In the genomic region with DNA sequence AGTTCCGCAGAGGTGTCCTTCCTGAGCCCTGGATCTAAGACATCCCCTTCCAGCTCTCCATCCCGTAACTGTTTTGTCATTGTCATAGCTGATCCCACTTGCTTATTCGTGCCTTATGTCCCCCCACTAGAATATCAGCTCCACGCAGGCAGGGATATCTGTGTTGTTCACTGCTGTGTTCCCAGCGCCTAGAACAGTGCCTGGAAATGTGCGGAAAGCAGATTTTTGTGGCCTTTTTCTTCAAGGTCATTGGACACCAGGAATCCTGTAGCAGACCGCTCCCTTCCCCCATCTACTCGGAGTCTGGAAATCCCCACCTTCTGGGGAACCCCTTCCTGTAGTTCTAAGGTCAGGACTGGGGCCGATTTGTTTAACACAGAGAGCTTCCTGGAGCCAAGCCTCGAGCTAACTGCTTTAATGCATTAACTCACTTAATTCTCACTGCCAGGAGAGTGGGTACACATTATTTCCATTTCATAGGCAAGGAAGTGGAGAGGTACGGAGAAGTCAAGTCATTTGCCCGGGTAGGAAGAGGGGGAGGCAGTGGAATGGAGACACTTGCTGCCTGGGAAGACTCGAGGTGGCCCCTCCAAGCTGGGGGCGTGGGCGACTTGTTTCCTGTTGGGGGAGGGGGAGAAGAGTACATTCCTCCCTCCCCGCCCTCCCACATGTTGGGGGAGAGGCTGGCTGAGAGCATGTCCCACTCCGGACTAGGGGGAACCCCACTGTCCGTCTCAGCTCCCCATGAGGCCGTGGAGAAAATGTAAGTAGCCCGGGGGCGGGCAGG, we compare ENCODE assay signal across 2 cellular contexts.
A peak's percentile ranks its signal among the peaks of the same experiment; 100 is the strongest.
TF ChIP-seq lines count a peak whose summit lies in the region.

No MANE protein-coding gene starts in this region.

TF ChIP-seq in HEK293, 187 proteins besides CTCF, POLR2A, EP300 and RAD21:
- TF ChIP-seq MYNN (tag by site-specific recombination; IDR thresholded peaks at IDR 0.05; ENCODE audit: borderline replicate concordance) (peak; percentile 82), ZNF23 (tag by site-specific recombination; IDR thresholded peaks at IDR 0.05; ENCODE audit: borderline replicate concordance) (no peak), ZNF664 (tag by site-specific recombination; IDR thresholded peaks at IDR 0.05) (peak; percentile 88; the same call in 1 of the 2 replicates), IKZF3 (tag by site-specific recombination; IDR thresholded peaks at IDR 0.05) (peak; percentile 13; the same call in 1 of the 2 replicates), ZFHX2 (tag by site-specific recombination; conservative IDR thresholded peaks at IDR 0.05) (peak; percentile 95), EGR2 (tag by site-specific recombination; IDR thresholded peaks at IDR 0.05; ENCODE audit: low read depth) (peak; percentile 65), ZFP37 (tag by site-specific recombination; IDR thresholded peaks at IDR 0.05) (no peak), ZEB2 (tag by site-specific recombination; IDR thresholded peaks at IDR 0.05) (no peak), SCRT2 (tag by site-specific recombination; IDR thresholded peaks at IDR 0.05) (0 out of 2 replicates have a peak, but pooled peaks have one; percentile 9)
- TF ChIP-seq, protein P1, sequence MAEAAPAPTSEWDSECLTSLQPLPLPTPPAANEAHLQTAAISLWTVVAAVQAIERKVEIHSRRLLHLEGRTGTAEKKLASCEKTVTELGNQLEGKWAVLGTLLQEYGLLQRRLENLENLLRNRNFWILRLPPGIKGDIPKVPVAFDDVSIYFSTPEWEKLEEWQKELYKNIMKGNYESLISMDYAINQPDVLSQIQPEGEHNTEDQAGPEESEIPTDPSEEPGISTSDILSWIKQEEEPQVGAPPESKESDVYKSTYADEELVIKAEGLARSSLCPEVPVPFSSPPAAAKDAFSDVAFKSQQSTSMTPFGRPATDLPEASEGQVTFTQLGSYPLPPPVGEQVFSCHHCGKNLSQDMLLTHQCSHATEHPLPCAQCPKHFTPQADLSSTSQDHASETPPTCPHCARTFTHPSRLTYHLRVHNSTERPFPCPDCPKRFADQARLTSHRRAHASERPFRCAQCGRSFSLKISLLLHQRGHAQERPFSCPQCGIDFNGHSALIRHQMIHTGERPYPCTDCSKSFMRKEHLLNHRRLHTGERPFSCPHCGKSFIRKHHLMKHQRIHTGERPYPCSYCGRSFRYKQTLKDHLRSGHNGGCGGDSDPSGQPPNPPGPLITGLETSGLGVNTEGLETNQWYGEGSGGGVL (tag by site-specific recombination; IDR thresholded peaks at IDR 0.05) = peak; percentile 90
- TF ChIP-seq, protein P2, sequence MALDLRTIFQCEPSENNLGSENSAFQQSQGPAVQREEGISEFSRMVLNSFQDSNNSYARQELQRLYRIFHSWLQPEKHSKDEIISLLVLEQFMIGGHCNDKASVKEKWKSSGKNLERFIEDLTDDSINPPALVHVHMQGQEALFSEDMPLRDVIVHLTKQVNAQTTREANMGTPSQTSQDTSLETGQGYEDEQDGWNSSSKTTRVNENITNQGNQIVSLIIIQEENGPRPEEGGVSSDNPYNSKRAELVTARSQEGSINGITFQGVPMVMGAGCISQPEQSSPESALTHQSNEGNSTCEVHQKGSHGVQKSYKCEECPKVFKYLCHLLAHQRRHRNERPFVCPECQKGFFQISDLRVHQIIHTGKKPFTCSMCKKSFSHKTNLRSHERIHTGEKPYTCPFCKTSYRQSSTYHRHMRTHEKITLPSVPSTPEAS (tag by site-specific recombination; IDR thresholded peaks at IDR 0.05) = no peak
- TF ChIP-seq, protein P3, sequence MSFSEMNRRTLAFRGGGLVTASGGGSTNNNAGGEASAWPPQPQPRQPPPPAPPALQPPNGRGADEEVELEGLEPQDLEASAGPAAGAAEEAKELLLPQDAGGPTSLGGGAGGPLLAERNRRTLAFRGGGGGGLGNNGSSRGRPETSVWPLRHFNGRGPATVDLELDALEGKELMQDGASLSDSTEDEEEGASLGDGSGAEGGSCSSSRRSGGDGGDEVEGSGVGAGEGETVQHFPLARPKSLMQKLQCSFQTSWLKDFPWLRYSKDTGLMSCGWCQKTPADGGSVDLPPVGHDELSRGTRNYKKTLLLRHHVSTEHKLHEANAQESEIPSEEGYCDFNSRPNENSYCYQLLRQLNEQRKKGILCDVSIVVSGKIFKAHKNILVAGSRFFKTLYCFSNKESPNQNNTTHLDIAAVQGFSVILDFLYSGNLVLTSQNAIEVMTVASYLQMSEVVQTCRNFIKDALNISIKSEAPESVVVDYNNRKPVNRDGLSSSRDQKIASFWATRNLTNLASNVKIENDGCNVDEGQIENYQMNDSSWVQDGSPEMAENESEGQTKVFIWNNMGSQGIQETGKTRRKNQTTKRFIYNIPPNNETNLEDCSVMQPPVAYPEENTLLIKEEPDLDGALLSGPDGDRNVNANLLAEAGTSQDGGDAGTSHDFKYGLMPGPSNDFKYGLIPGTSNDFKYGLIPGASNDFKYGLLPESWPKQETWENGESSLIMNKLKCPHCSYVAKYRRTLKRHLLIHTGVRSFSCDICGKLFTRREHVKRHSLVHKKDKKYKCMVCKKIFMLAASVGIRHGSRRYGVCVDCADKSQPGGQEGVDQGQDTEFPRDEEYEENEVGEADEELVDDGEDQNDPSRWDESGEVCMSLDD (tag by site-specific recombination; IDR thresholded peaks at IDR 0.05) = no peak
- TF ChIP-seq, protein P4, sequence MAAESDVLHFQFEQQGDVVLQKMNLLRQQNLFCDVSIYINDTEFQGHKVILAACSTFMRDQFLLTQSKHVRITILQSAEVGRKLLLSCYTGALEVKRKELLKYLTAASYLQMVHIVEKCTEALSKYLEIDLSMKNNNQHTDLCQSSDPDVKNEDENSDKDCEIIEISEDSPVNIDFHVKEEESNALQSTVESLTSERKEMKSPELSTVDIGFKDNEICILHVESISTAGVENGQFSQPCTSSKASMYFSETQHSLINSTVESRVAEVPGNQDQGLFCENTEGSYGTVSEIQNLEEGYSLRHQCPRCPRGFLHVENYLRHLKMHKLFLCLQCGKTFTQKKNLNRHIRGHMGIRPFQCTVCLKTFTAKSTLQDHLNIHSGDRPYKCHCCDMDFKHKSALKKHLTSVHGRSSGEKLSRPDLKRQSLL (tag by site-specific recombination; IDR thresholded peaks at IDR 0.05) = 0 out of 2 replicates have a peak, but pooled peaks have one; percentile 28

TF ChIP-seq in GM12878, 131 proteins besides CTCF, POLR2A, EP300 and RAD21 (continues in another document):
- peak; percentile 93 for TF ChIP-seq RELA (IDR thresholded peaks at IDR 0.05; ENCODE audit: borderline replicate concordance, partially characterized antibody)
- 0 out of 2 replicates have a peak, but pooled peaks have one; percentile 20 for TF ChIP-seq BCL11A (IDR thresholded peaks at IDR 0.05; ENCODE audit: low read depth, low read length)
- TF ChIP-seq, protein P5, sequence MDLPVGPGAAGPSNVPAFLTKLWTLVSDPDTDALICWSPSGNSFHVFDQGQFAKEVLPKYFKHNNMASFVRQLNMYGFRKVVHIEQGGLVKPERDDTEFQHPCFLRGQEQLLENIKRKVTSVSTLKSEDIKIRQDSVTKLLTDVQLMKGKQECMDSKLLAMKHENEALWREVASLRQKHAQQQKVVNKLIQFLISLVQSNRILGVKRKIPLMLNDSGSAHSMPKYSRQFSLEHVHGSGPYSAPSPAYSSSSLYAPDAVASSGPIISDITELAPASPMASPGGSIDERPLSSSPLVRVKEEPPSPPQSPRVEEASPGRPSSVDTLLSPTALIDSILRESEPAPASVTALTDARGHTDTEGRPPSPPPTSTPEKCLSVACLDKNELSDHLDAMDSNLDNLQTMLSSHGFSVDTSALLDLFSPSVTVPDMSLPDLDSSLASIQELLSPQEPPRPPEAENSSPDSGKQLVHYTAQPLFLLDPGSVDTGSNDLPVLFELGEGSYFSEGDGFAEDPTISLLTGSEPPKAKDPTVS (IDR thresholded peaks at IDR 0.05; ENCODE audit: low read depth, low read length) = no peak
- 0 out of 2 replicates have a peak, but pooled peaks have one; percentile 13 for TF ChIP-seq RB1 (IDR thresholded peaks at IDR 0.05; ENCODE audit: borderline replicate concordance)
- no peak; the same call in 1 of the 2 replicates for TF ChIP-seq SMARCA5 (IDR thresholded peaks at IDR 0.05)
- TF ChIP-seq, protein P6, sequence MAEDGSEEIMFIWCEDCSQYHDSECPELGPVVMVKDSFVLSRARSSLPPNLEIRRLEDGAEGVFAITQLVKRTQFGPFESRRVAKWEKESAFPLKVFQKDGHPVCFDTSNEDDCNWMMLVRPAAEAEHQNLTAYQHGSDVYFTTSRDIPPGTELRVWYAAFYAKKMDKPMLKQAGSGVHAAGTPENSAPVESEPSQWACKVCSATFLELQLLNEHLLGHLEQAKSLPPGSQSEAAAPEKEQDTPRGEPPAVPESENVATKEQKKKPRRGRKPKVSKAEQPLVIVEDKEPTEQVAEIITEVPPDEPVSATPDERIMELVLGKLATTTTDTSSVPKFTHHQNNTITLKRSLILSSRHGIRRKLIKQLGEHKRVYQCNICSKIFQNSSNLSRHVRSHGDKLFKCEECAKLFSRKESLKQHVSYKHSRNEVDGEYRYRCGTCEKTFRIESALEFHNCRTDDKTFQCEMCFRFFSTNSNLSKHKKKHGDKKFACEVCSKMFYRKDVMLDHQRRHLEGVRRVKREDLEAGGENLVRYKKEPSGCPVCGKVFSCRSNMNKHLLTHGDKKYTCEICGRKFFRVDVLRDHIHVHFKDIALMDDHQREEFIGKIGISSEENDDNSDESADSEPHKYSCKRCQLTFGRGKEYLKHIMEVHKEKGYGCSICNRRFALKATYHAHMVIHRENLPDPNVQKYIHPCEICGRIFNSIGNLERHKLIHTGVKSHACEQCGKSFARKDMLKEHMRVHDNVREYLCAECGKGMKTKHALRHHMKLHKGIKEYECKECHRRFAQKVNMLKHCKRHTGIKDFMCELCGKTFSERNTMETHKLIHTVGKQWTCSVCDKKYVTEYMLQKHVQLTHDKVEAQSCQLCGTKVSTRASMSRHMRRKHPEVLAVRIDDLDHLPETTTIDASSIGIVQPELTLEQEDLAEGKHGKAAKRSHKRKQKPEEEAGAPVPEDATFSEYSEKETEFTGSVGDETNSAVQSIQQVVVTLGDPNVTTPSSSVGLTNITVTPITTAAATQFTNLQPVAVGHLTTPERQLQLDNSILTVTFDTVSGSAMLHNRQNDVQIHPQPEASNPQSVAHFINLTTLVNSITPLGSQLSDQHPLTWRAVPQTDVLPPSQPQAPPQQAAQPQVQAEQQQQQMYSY (CRISPR knock-in tag; IDR thresholded peaks at IDR 0.05) = no peak
- TF ChIP-seq NR2C2 (IDR thresholded peaks at IDR 0.05; ENCODE audit: borderline replicate concordance, control insufficient read depth, insufficient read length, low read depth) = no peak
- TF ChIP-seq TBL1XR1 (IDR thresholded peaks at IDR 0.05; ENCODE audit: low read depth, low read length) = peak; percentile 90
- TF ChIP-seq CBX3 (IDR thresholded peaks at IDR 0.05; ENCODE audit: borderline replicate concordance, low read depth) = no peak
- TF ChIP-seq, protein P7, sequence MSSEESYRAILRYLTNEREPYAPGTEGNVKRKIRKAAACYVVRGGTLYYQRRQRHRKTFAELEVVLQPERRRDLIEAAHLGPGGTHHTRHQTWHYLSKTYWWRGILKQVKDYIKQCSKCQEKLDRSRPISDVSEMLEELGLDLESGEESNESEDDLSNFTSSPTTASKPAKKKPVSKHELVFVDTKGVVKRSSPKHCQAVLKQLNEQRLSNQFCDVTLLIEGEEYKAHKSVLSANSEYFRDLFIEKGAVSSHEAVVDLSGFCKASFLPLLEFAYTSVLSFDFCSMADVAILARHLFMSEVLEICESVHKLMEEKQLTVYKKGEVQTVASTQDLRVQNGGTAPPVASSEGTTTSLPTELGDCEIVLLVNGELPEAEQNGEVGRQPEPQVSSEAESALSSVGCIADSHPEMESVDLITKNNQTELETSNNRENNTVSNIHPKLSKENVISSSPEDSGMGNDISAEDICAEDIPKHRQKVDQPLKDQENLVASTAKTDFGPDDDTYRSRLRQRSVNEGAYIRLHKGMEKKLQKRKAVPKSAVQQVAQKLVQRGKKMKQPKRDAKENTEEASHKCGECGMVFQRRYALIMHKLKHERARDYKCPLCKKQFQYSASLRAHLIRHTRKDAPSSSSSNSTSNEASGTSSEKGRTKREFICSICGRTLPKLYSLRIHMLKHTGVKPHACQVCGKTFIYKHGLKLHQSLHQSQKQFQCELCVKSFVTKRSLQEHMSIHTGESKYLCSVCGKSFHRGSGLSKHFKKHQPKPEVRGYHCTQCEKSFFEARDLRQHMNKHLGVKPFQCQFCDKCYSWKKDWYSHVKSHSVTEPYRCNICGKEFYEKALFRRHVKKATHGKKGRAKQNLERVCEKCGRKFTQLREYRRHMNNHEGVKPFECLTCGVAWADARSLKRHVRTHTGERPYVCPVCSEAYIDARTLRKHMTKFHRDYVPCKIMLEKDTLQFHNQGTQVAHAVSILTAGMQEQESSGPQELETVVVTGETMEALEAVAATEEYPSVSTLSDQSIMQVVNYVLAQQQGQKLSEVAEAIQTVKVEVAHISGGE (CRISPR knock-in tag; IDR thresholded peaks at IDR 0.05) = no peak
- TF ChIP-seq, protein P8, sequence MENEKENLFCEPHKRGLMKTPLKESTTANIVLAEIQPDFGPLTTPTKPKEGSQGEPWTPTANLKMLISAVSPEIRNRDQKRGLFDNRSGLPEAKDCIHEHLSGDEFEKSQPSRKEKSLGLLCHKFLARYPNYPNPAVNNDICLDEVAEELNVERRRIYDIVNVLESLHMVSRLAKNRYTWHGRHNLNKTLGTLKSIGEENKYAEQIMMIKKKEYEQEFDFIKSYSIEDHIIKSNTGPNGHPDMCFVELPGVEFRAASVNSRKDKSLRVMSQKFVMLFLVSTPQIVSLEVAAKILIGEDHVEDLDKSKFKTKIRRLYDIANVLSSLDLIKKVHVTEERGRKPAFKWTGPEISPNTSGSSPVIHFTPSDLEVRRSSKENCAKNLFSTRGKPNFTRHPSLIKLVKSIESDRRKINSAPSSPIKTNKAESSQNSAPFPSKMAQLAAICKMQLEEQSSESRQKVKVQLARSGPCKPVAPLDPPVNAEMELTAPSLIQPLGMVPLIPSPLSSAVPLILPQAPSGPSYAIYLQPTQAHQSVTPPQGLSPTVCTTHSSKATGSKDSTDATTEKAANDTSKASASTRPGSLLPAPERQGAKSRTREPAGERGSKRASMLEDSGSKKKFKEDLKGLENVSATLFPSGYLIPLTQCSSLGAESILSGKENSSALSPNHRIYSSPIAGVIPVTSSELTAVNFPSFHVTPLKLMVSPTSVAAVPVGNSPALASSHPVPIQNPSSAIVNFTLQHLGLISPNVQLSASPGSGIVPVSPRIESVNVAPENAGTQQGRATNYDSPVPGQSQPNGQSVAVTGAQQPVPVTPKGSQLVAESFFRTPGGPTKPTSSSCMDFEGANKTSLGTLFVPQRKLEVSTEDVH (IDR thresholded peaks at IDR 0.05; ENCODE audit: low read depth, partially characterized antibody) = no peak
- TF ChIP-seq HCFC1 (IDR thresholded peaks at IDR 0.05; ENCODE audit: low read length) = no peak
- TF ChIP-seq HDAC6 (IDR thresholded peaks at IDR 0.05; ENCODE audit: unreplicated experiment) = no peak
- no peak for TF ChIP-seq POLR2AphosphoS2 (IDR thresholded peaks at IDR 0.05; ENCODE audit: low read depth, low read length)
- TF ChIP-seq, protein P9, sequence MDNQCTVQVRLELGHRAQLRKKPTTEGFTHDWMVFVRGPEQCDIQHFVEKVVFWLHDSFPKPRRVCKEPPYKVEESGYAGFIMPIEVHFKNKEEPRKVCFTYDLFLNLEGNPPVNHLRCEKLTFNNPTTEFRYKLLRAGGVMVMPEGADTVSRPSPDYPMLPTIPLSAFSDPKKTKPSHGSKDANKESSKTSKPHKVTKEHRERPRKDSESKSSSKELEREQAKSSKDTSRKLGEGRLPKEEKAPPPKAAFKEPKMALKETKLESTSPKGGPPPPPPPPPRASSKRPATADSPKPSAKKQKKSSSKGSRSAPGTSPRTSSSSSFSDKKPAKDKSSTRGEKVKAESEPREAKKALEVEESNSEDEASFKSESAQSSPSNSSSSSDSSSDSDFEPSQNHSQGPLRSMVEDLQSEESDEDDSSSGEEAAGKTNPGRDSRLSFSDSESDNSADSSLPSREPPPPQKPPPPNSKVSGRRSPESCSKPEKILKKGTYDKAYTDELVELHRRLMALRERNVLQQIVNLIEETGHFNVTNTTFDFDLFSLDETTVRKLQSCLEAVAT (IDR thresholded peaks at IDR 0.05) = no peak
- TF ChIP-seq EED (IDR thresholded peaks at IDR 0.05; ENCODE audit: low read depth) = peak; percentile 66
- no peak for TF ChIP-seq MEF2A (IDR thresholded peaks at IDR 0.05; ENCODE audit: insufficient read depth, low read depth, low read length)
- TF ChIP-seq EZH2 (IDR thresholded peaks at IDR 0.05; ENCODE audit: borderline replicate concordance, control insufficient read depth, low read depth, low read length) = no peak
- no peak for TF ChIP-seq MEF2B (IDR thresholded peaks at IDR 0.05; ENCODE audit: partially characterized antibody, poor library complexity, severe bottlenecking)
